2 cellular contexts compared by ENCODE assay signal in the genomic region with DNA sequence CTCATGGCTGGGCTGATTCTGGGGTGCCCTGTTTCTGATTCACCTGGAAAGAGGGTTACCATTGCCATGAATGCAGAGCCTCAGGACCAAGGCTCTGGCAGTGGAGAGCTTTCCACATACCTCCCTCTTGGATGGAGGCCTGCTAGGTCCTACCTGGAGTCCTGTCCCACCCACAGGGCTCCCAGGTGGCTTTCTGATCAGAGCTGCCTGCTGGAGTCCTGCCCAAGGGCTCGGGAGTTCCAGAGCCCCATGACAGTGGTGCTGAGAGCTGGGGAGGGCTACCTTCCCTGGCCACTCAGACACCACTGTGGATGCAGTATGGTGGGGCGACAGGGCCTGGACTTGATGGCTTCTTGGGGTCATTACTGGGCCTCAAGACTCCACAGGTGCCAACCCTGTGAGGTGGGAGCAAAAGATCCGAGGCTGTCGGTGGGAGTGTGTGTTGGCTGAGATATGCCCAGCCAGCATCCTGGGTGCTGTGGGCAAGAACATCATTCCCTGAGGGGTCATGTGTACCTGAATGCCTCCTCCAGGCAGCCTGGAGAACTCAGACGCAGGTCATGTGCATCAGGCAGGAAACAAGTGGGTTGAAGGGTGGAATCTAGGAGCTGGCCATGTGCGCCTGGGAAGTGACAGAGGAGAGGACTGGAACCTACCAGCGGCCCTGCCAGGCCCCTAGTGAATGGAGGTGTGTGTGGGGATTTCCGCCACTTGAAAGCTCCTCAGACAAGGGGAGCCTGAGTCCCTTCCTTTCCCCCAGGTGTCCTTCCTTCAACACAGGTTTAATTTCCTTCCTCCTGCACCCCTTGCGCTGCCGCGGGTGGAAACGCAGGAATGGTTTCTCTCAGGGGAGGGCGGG.
TF ChIP-seq lines count a peak whose summit lies in the region.

No MANE protein-coding gene starts in this region.

TF ChIP-seq in HepG2, 621 proteins besides CTCF, POLR2A, EP300 and RAD21 (continues in another document):
- TF ChIP-seq, protein P1, sequence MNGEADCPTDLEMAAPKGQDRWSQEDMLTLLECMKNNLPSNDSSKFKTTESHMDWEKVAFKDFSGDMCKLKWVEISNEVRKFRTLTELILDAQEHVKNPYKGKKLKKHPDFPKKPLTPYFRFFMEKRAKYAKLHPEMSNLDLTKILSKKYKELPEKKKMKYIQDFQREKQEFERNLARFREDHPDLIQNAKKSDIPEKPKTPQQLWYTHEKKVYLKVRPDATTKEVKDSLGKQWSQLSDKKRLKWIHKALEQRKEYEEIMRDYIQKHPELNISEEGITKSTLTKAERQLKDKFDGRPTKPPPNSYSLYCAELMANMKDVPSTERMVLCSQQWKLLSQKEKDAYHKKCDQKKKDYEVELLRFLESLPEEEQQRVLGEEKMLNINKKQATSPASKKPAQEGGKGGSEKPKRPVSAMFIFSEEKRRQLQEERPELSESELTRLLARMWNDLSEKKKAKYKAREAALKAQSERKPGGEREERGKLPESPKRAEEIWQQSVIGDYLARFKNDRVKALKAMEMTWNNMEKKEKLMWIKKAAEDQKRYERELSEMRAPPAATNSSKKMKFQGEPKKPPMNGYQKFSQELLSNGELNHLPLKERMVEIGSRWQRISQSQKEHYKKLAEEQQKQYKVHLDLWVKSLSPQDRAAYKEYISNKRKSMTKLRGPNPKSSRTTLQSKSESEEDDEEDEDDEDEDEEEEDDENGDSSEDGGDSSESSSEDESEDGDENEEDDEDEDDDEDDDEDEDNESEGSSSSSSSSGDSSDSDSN (CRISPR knock-in tag; IDR thresholded peaks at IDR 0.05), result peak; percentile 3; the same call in 1 of the 2 replicates
- TF ChIP-seq HOXD1 (CRISPR knock-in tag; IDR thresholded peaks at IDR 0.05), result no peak
- TF ChIP-seq, protein P2, sequence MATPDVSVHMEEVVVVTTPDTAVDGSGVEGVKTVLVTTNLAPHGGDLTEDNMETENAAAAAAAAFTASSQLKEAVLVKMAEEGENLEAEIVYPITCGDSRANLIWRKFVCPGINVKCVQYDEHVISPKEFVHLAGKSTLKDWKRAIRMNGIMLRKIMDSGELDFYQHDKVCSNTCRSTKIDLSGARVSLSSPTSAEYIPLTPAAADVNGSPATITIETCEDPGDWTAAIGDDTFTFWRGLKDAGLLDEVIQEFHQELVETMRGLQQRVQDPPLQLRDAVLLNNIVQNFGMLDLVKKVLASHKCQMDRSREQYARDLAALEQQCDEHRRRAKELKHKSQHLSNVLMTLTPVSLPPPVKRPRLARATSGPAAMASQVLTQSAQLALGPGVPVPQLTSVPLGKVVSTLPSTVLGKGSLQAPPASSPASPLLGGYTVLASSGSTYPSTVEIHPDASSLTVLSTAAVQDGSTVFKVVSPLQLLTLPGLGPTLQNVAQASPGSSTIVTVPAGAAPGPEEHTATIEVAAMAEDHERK (CRISPR knock-in tag; IDR thresholded peaks at IDR 0.05; ENCODE audit: low read depth), result no peak
- TF ChIP-seq PHF20 (CRISPR knock-in tag; IDR thresholded peaks at IDR 0.05), result 0 out of 2 replicates have a peak, but pooled peaks have one; percentile 6
- TF ChIP-seq ZNF350 (CRISPR knock-in tag; IDR thresholded peaks at IDR 0.05; ENCODE audit: borderline replicate concordance, low read depth), result 0 out of 2 replicates have a peak, but pooled peaks have one; percentile 23
- no peak for TF ChIP-seq HDAC2 (CRISPR knock-in tag; IDR thresholded peaks at IDR 0.05)
- TF ChIP-seq ZNF20 (CRISPR knock-in tag; IDR thresholded peaks at IDR 0.05), result no peak
- no peak for TF ChIP-seq ZNF83 (CRISPR knock-in tag; IDR thresholded peaks at IDR 0.05; ENCODE audit: borderline replicate concordance)
- no peak for TF ChIP-seq CCDC6 (CRISPR knock-in tag; IDR thresholded peaks at IDR 0.05)
- no peak for TF ChIP-seq ZNF282 (IDR thresholded peaks at IDR 0.05; ENCODE audit: partially characterized antibody)
- TF ChIP-seq SNAPC2 (CRISPR knock-in tag; IDR thresholded peaks at IDR 0.05), result no peak
- TF ChIP-seq ZNF205 (CRISPR knock-in tag; IDR thresholded peaks at IDR 0.05), result no peak
- no peak for TF ChIP-seq ZNF550 (CRISPR knock-in tag; IDR thresholded peaks at IDR 0.05; ENCODE audit: borderline replicate concordance)
- TF ChIP-seq ZNF605 (CRISPR knock-in tag; IDR thresholded peaks at IDR 0.05), result no peak
- TF ChIP-seq, protein P3, sequence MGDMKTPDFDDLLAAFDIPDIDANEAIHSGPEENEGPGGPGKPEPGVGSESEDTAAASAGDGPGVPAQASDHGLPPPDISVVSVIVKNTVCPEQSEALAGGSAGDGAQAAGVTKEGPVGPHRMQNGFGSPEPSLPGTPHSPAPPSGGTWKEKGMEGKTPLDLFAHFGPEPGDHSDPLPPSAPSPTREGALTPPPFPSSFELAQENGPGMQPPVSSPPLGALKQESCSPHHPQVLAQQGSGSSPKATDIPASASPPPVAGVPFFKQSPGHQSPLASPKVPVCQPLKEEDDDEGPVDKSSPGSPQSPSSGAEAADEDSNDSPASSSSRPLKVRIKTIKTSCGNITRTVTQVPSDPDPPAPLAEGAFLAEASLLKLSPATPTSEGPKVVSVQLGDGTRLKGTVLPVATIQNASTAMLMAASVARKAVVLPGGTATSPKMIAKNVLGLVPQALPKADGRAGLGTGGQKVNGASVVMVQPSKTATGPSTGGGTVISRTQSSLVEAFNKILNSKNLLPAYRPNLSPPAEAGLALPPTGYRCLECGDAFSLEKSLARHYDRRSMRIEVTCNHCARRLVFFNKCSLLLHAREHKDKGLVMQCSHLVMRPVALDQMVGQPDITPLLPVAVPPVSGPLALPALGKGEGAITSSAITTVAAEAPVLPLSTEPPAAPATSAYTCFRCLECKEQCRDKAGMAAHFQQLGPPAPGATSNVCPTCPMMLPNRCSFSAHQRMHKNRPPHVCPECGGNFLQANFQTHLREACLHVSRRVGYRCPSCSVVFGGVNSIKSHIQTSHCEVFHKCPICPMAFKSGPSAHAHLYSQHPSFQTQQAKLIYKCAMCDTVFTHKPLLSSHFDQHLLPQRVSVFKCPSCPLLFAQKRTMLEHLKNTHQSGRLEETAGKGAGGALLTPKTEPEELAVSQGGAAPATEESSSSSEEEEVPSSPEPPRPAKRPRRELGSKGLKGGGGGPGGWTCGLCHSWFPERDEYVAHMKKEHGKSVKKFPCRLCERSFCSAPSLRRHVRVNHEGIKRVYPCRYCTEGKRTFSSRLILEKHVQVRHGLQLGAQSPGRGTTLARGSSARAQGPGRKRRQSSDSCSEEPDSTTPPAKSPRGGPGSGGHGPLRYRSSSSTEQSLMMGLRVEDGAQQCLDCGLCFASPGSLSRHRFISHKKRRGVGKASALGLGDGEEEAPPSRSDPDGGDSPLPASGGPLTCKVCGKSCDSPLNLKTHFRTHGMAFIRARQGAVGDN (CRISPR knock-in tag; IDR thresholded peaks at IDR 0.05), result no peak
- TF ChIP-seq KAT7 (CRISPR knock-in tag; IDR thresholded peaks at IDR 0.05; ENCODE audit: borderline replicate concordance), result no peak
- TF ChIP-seq WIZ (CRISPR knock-in tag; IDR thresholded peaks at IDR 0.05), result no peak
- no peak for TF ChIP-seq TBL1XR1 (IDR thresholded peaks at IDR 0.05; ENCODE audit: borderline replicate concordance, low read length, partially characterized antibody)
- TF ChIP-seq NFE2L2 (IDR thresholded peaks at IDR 0.05; ENCODE audit: low read length), result no peak
- TF ChIP-seq, protein P4, sequence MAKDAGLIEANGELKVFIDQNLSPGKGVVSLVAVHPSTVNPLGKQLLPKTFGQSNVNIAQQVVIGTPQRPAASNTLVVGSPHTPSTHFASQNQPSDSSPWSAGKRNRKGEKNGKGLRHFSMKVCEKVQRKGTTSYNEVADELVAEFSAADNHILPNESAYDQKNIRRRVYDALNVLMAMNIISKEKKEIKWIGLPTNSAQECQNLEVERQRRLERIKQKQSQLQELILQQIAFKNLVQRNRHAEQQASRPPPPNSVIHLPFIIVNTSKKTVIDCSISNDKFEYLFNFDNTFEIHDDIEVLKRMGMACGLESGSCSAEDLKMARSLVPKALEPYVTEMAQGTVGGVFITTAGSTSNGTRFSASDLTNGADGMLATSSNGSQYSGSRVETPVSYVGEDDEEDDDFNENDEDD (CRISPR knock-in tag; IDR thresholded peaks at IDR 0.05; ENCODE audit: borderline replicate concordance), result no peak

TF ChIP-seq in K562, 482 proteins besides CTCF, POLR2A, EP300 and RAD21:
- TF ChIP-seq ZFP36 (IDR thresholded peaks at IDR 0.05; ENCODE audit: low read depth, low read length, partially characterized antibody) (peak; percentile 56), LARP7 (IDR thresholded peaks at IDR 0.05) (no peak)
